Comparison of ENCODE assay signal across 10 cellular contexts in genomic region chr15:40787991-40788390, GRCh38. TPM values are rescaled to one million over a fixed set of nuclear protein-coding genes. Genes with fewer than 3 reads are reported as not detected.
DNase-seq lines count a peak whose midpoint lies in the region; ATAC-seq and TF ChIP-seq lines count a peak whose summit lies in the region.
"Had no signal": no experiment of that assay in that cellular context is flagged by ENCODE, and none has a peak within 500 bp of the region (broad histone marks: within the 10 kb centered on the region; RNA-seq: fewer than 3 reads in every experiment).

No MANE protein-coding gene starts in this region.

- H3K9me3 Mint-ChIP-seq in endodermal cell (no peaks in the 10 kb centered on the region), progenitor cell of endocrine pancreas (ENCODE audit: low read depth) (no peaks in the 10 kb centered on the region)

- H4K20me1 ChIP-seq in DND-41 (ENCODE audit: insufficient read depth, low read length), result peaks cover 34% of the 10 kb centered on the region; the same call in 1 of the 2 replicates

- H3K36me3 ChIP-seq in DND-41 (ENCODE audit: insufficient read depth, low read length) (peaks cover 2% of the 10 kb centered on the region; the same call in 1 of the 2 replicates), endodermal cell (ENCODE audit: control insufficient read depth, insufficient read depth, low read length) (peaks cover 6% of the 10 kb centered on the region)
- H3K36me3 ChIP-seq: right lobe of liver had no signal

- H3K27ac ChIP-seq in DND-41 (ENCODE audit: low read length) (peak overlapping the region; percentile 36), endodermal cell (ENCODE audit: low read depth, low read length) (no peak overlapping the region)
- H3K27ac ChIP-seq: right lobe of liver had no signal

- H3K79me2 ChIP-seq in DND-41 (ENCODE audit: insufficient read depth, low read length), result peaks cover 36% of the 10 kb centered on the region

- H3K4me2 ChIP-seq in DND-41 (ENCODE audit: insufficient read depth, low read length), result peak overlapping the region; percentile 23

- WGBS in endodermal cell (ENCODE audit: insufficient coverage in 1 of 2, insufficient read length in 1 of 2), 2 experiments, result 77 to 83% methylated on average over 2 to 6 of the region's 6 CpGs

- H3K27me3 ChIP-seq in DND-41 (ENCODE audit: insufficient read depth, low read length, poor library complexity), result no peaks in the 10 kb centered on the region
- no peaks in the 10 kb centered on the region for H3K27me3 ChIP-seq in endodermal cell (ENCODE audit: control insufficient read depth, insufficient read depth, low read length, poor library complexity, severe bottlenecking)
- H3K27me3 ChIP-seq: right lobe of liver had no signal

- H3K36me3 Mint-ChIP-seq in endodermal cell (ENCODE audit: low read depth) (peaks cover 10% of the 10 kb centered on the region), progenitor cell of endocrine pancreas (ENCODE audit: insufficient read depth) (peaks cover 2% of the 10 kb centered on the region)

- H3K9me3 ChIP-seq in DND-41 (ENCODE audit: insufficient read depth, low read length, severe bottlenecking), result no peaks in the 10 kb centered on the region
- no peaks in the 10 kb centered on the region for H3K9me3 ChIP-seq in endodermal cell (ENCODE audit: control insufficient read depth, low read length)
- H3K9me3 ChIP-seq: right lobe of liver had no signal

- H3K27ac Mint-ChIP-seq in endodermal cell (peak overlapping the region; percentile 88), progenitor cell of endocrine pancreas (peak overlapping the region; percentile 88)

- H3K4me1 Mint-ChIP-seq in endodermal cell (peaks cover 42% of the 10 kb centered on the region), progenitor cell of endocrine pancreas (ENCODE audit: low read depth) (peaks cover 28% of the 10 kb centered on the region)

- TF ChIP-seq CTCF in DND-41 (IDR thresholded peaks at IDR 0.05; ENCODE audit: borderline replicate concordance, extremely low read depth, low read length, poor library complexity, severe bottlenecking) (no peak), endodermal cell (conservative IDR thresholded peaks at IDR 0.05) (no peak), progenitor cell of endocrine pancreas (IDR thresholded peaks at IDR 0.05; ENCODE audit: unreplicated experiment) (no peak)

- H2AFZ ChIP-seq in DND-41 (ENCODE audit: low read depth, low read length), result no peak overlapping the region

- H3K27me3 Mint-ChIP-seq in endodermal cell (ENCODE audit: insufficient read depth), result no peaks in the 10 kb centered on the region
- no peaks in the 10 kb centered on the region for H3K27me3 Mint-ChIP-seq in progenitor cell of endocrine pancreas

- H3K4me3 Mint-ChIP-seq in endodermal cell (no peak overlapping the region), progenitor cell of endocrine pancreas (ENCODE audit: low read depth) (no peak overlapping the region)

- no peak overlapping the region for H3K9ac ChIP-seq in DND-41 (ENCODE audit: low read depth, low read length)
- no peak overlapping the region for H3K9ac ChIP-seq in endodermal cell (ENCODE audit: extremely low read depth, low read length, poor library complexity, severe bottlenecking)

- H3K4me1 ChIP-seq in DND-41 (ENCODE audit: insufficient read depth, low read length), result peaks cover 33% of the 10 kb centered on the region
- peaks cover 13% of the 10 kb centered on the region for H3K4me1 ChIP-seq in endodermal cell (ENCODE audit: control insufficient read depth, insufficient read depth, low read length)

- no peak overlapping the region for H3K4me3 ChIP-seq in DND-41 (ENCODE audit: low read depth in 1 of 2, low read length in 2 of 2)
- H3K4me3 ChIP-seq in endodermal cell (ENCODE audit: low read length), result no peak overlapping the region
- H3K4me3 ChIP-seq: right lobe of liver had no signal

- ATAC-seq in DND-41 (ENCODE audit: insufficient read depth, low read depth) (peak; percentile 35; the same call in 2 of the 3 replicates), HG02571 (IDR thresholded peaks at IDR 0.05; ENCODE audit: unreplicated experiment) (no peak)

- DNase-seq in DND-41, result no peak
- DNase-seq in NCI-H774 (lab: John Stamatoyannopoulos, UW), result peak; percentile 27
- DNase-seq in endodermal cell, result peak; percentile 65
- no peak for DNase-seq in progenitor cell of endocrine pancreas (ENCODE audit: low spot score, unreplicated experiment)
- no peak for DNase-seq in activated CD4-positive, CD25-positive, alpha-beta regulatory T cell (lab: John Stamatoyannopoulos, UW)
- DNase-seq in SW480 (ENCODE audit: low spot score), result no peak
- no peak for DNase-seq in central memory CD4-positive, alpha-beta T cell
- DNase-seq: activated gamma-delta T cell had no signal

RNA-seq across cellular contexts. Expression of gene C15orf62, which starts 18.2 kb away (rescaled TPM):
- total RNA-seq in endodermal cell (under 1 TPM; 0.46 to 0.57 TPM), progenitor cell of endocrine pancreas (1.8 and 1.9 TPM in 2 replicates)
- polyA plus RNA-seq in endodermal cell (2013, experiment 1 of 2), result 0.21 TPM
- 0.33 TPM for polyA plus RNA-seq in endodermal cell (2013, experiment 2 of 2)

RNA-seq across cellular contexts. Expression of gene ZFYVE19, which starts 18.9 kb away (rescaled TPM):
- total RNA-seq in endodermal cell (10 to 100 TPM; 15.6 to 15.9 TPM), progenitor cell of endocrine pancreas (25.2 and 28.1 TPM in 2 replicates)
- 15.9 TPM for polyA plus RNA-seq in endodermal cell (2013, experiment 1 of 2)
- polyA plus RNA-seq in endodermal cell (2013, experiment 2 of 2), result 15.6 TPM

RNA-seq across cellular contexts. Expression of gene DNAJC17, which starts 19.3 kb away (rescaled TPM):
- total RNA-seq in endodermal cell (10 to 100 TPM; 34.0 to 41.0 TPM), progenitor cell of endocrine pancreas (41.0 and 43.1 TPM in 2 replicates)
- polyA plus RNA-seq in endodermal cell (2013, experiment 1 of 2), result 49.7 TPM
- polyA plus RNA-seq in endodermal cell (2013, experiment 2 of 2), result 41.3 TPM

RNA-seq across cellular contexts. Expression of gene GCHFR, which starts 24.1 kb away (rescaled TPM):
- 10 to 100 TPM; 33.6 to 47.1 TPM for total RNA-seq in endodermal cell
- polyA plus RNA-seq in endodermal cell (2013, experiment 1 of 2), result 21.0 TPM
- polyA plus RNA-seq in endodermal cell (2013, experiment 2 of 2), result 19.3 TPM
- total RNA-seq in progenitor cell of endocrine pancreas, result 30.6 and 32.1 TPM in 2 replicates

RNA-seq across cellular contexts. Expression of gene RMDN3, which starts 32.9 kb away (rescaled TPM):
- total RNA-seq in endodermal cell (10 to 100 TPM; 15.7 to 23.5 TPM), progenitor cell of endocrine pancreas (23.4 and 25.9 TPM in 2 replicates)
- polyA plus RNA-seq in endodermal cell (2013, experiment 1 of 2), result 20.9 TPM
- polyA plus RNA-seq in endodermal cell (2013, experiment 2 of 2), result 20.8 TPM

Comparison
In these comparisons a context has a peak if more than half of its experiments do, and no peak if none do; other contexts are left out.
1. DNase-seq: peak in NCI-H774 (single experiment) and endodermal cell (single experiment); none in DND-41 (single experiment), progenitor cell of endocrine pancreas (single experiment), activated CD4-positive, CD25-positive, alpha-beta regulatory T cell (0 of 4), SW480 (single experiment) and central memory CD4-positive, alpha-beta T cell (single experiment).